In genomic region chr17:36989173-36989572, GRCh38 we compare ENCODE assay signal across 36 cellular contexts. TPM values are rescaled to one million over a fixed set of nuclear protein-coding genes. Genes with fewer than 3 reads are reported as not detected.
"Had no signal": no experiment of that assay in that cellular context is flagged by ENCODE, and none has a peak within 500 bp of the region (broad histone marks: within the 10 kb centered on the region; RNA-seq: fewer than 3 reads in every experiment).

No MANE protein-coding gene starts in this region.

- DNase-seq: activated CD4-positive, alpha-beta memory T cell treated with anti-CD3 and anti-CD28 coated beads, Interleukin-2, amount 10 ng/mL, durations not matched to agents 7 days and 5 days; activated CD4-positive, alpha-beta T cell treated with anti-CD3 and anti-CD28 coated beads for 1 hour; activated CD4-positive, alpha-beta T cell treated with anti-CD3 and anti-CD28 coated beads for 36 hours; activated CD4-positive, alpha-beta T cell treated with anti-CD3 and anti-CD28 coated beads for 48 hours; activated CD4-positive, alpha-beta T cell treated with anti-CD3 and anti-CD28 coated beads, Interleukin-2, amount 10 ng/mL, durations not matched to agents 7 days and 5 days; activated CD4-positive, alpha-beta T cell treated with anti-CD3 and anti-CD28 coated beads, Interleukin-2, amount 50 U/mL, for 48 hours; activated CD4-positive, CD25-positive, alpha-beta regulatory T cell; activated CD8-positive, alpha-beta memory T cell treated with anti-CD3 and anti-CD28 coated beads for 24 hours; activated CD8-positive, alpha-beta memory T cell treated with anti-CD3 and anti-CD28 coated beads, Interleukin-2, amount 10 ng/mL, durations not matched to agents 7 days and 5 days; activated CD8-positive, alpha-beta memory T cell treated with anti-CD3 and anti-CD28 coated beads, Interleukin-2, amount 50 U/mL, for 48 hours; activated CD8-positive, alpha-beta T cell treated with anti-CD3 and anti-CD28 coated beads, Interleukin-2, amount 10 ng/mL, durations not matched to agents 7 days and 5 days; activated effector memory CD4-positive, alpha-beta T cell treated with Interleukin-2 at 50 U/mL for 16 hours; activated gamma-delta T cell; activated naive CD4-positive, alpha-beta T cell treated with anti-CD3 and anti-CD28 coated beads, Interleukin-2, amount 10 ng/mL, durations not matched to agents 7 days and 5 days; activated naive CD4-positive, alpha-beta T cell treated with Interleukin-2 at 50 U/mL for 16 hours; activated naive CD8-positive, alpha-beta T cell treated with anti-CD3 and anti-CD28 coated beads, Interleukin-2, amount 10 ng/mL, durations not matched to agents 7 days and 5 days; activated naive CD8-positive, alpha-beta T cell treated with anti-CD3 and anti-CD28 coated beads, Interleukin-2, amount 50 U/mL, for 24 hours; activated T-cell treated with anti-CD3 and anti-CD28 coated beads, Interleukin-2, amount 50 U/mL, for 24 hours; activated T-cell treated with anti-CD3 and anti-CD28 coated beads, Interleukin-2, amount 50 U/mL, for 48 hours; amygdala; anterior cingulate cortex; caudate nucleus; cerebellar nuclear complex; T-helper 1 cell; T-helper 2 cell; T-helper 9 cell had no signal

- H3K4me1 Mint-ChIP-seq: activated CD4-positive, alpha-beta memory T cell treated with anti-CD3 and anti-CD28 coated beads, Interleukin-2, amount 10 ng/mL, durations not matched to agents 7 days and 5 days; activated CD4-positive, alpha-beta T cell treated with anti-CD3 and anti-CD28 coated beads for 36 hours; activated CD4-positive, alpha-beta T cell treated with anti-CD3 and anti-CD28 coated beads, Interleukin-2, amount 10 ng/mL, durations not matched to agents 7 days and 5 days; activated CD8-positive, alpha-beta memory T cell treated with anti-CD3 and anti-CD28 coated beads, Interleukin-2, amount 10 ng/mL, durations not matched to agents 7 days and 5 days; activated naive CD4-positive, alpha-beta T cell treated with anti-CD3 and anti-CD28 coated beads, Interleukin-2, amount 10 ng/mL, durations not matched to agents 7 days and 5 days; activated naive CD8-positive, alpha-beta T cell treated with anti-CD3 and anti-CD28 coated beads, Interleukin-2, amount 50 U/mL, for 24 hours had no signal

- H3K27me3 Mint-ChIP-seq: activated CD4-positive, alpha-beta memory T cell treated with anti-CD3 and anti-CD28 coated beads, Interleukin-2, amount 10 ng/mL, durations not matched to agents 7 days and 5 days; activated CD4-positive, alpha-beta T cell treated with anti-CD3 and anti-CD28 coated beads for 36 hours; activated CD4-positive, alpha-beta T cell treated with anti-CD3 and anti-CD28 coated beads, Interleukin-2, amount 10 ng/mL, durations not matched to agents 7 days and 5 days; activated CD8-positive, alpha-beta memory T cell treated with anti-CD3 and anti-CD28 coated beads, Interleukin-2, amount 10 ng/mL, durations not matched to agents 7 days and 5 days; activated naive CD4-positive, alpha-beta T cell treated with anti-CD3 and anti-CD28 coated beads, Interleukin-2, amount 10 ng/mL, durations not matched to agents 7 days and 5 days; activated naive CD4-positive, alpha-beta T cell treated with anti-CD3 and anti-CD28 coated beads, Interleukin-2, amount 50 U/mL, for 24 hours; activated naive CD8-positive, alpha-beta T cell; activated naive CD8-positive, alpha-beta T cell treated with anti-CD3 and anti-CD28 coated beads, Interleukin-2, amount 10 ng/mL, durations not matched to agents 7 days and 5 days; activated naive CD8-positive, alpha-beta T cell treated with anti-CD3 and anti-CD28 coated beads, Interleukin-2, amount 50 U/mL, for 24 hours; activated T-cell treated with anti-CD3 and anti-CD28 coated beads, Interleukin-2, amount 50 U/mL, for 24 hours; brain; central memory CD8-positive, alpha-beta T cell had no signal

- H3K4me3 Mint-ChIP-seq: activated CD4-positive, alpha-beta memory T cell treated with anti-CD3 and anti-CD28 coated beads, Interleukin-2, amount 10 ng/mL, durations not matched to agents 7 days and 5 days; activated CD4-positive, alpha-beta T cell treated with anti-CD3 and anti-CD28 coated beads for 36 hours; activated CD4-positive, alpha-beta T cell treated with anti-CD3 and anti-CD28 coated beads, Interleukin-2, amount 10 ng/mL, durations not matched to agents 7 days and 5 days; activated CD8-positive, alpha-beta memory T cell treated with anti-CD3 and anti-CD28 coated beads, Interleukin-2, amount 10 ng/mL, durations not matched to agents 7 days and 5 days; activated CD8-positive, alpha-beta T cell treated with anti-CD3 and anti-CD28 coated beads, Interleukin-2, amount 10 ng/mL, durations not matched to agents 7 days and 5 days; activated naive CD4-positive, alpha-beta T cell treated with anti-CD3 and anti-CD28 coated beads, Interleukin-2, amount 10 ng/mL, durations not matched to agents 7 days and 5 days; activated naive CD4-positive, alpha-beta T cell treated with anti-CD3 and anti-CD28 coated beads, Interleukin-2, amount 50 U/mL, for 24 hours; activated naive CD8-positive, alpha-beta T cell; activated naive CD8-positive, alpha-beta T cell treated with anti-CD3 and anti-CD28 coated beads, Interleukin-2, amount 10 ng/mL, durations not matched to agents 7 days and 5 days; activated naive CD8-positive, alpha-beta T cell treated with anti-CD3 and anti-CD28 coated beads, Interleukin-2, amount 50 U/mL, for 24 hours; activated T-cell treated with anti-CD3 and anti-CD28 coated beads, Interleukin-2, amount 50 U/mL, for 24 hours; brain; central memory CD8-positive, alpha-beta T cell; T-helper 1 cell treated with Interleukin-12 subunit alpha and Interleukin-12 subunit beta and Interleukin-4 antibody, amounts not matched to agents 30 μg/mL and 1 μg/mL, for 36 hours; T-helper 2 cell treated with Interferon-gamma antibody and Interleukin-4, amounts not matched to agents 5 μg/mL and 100 μg/mL, for 36 hours had no signal

- H3K9me3 Mint-ChIP-seq: activated CD4-positive, alpha-beta memory T cell treated with anti-CD3 and anti-CD28 coated beads, Interleukin-2, amount 10 ng/mL, durations not matched to agents 7 days and 5 days; activated CD4-positive, alpha-beta T cell treated with anti-CD3 and anti-CD28 coated beads, Interleukin-2, amount 10 ng/mL, durations not matched to agents 7 days and 5 days; activated naive CD4-positive, alpha-beta T cell treated with anti-CD3 and anti-CD28 coated beads, Interleukin-2, amount 10 ng/mL, durations not matched to agents 7 days and 5 days; activated naive CD4-positive, alpha-beta T cell treated with anti-CD3 and anti-CD28 coated beads, Interleukin-2, amount 50 U/mL, for 24 hours; activated naive CD8-positive, alpha-beta T cell treated with anti-CD3 and anti-CD28 coated beads, Interleukin-2, amount 10 ng/mL, durations not matched to agents 7 days and 5 days; activated naive CD8-positive, alpha-beta T cell treated with anti-CD3 and anti-CD28 coated beads, Interleukin-2, amount 50 U/mL, for 24 hours; activated T-cell treated with anti-CD3 and anti-CD28 coated beads, Interleukin-2, amount 50 U/mL, for 24 hours; activated T-helper 2 cell treated with anti-CD3 and anti-CD28 coated beads, Interferon-gamma antibody, Interleukin-2, Interleukin-4, amounts not matched to agents 10 μg/mL and 5 μg/mL and 100 μg/mL, durations not matched to agents 14 hours and 24 hours and 36 hours; brain; central memory CD8-positive, alpha-beta T cell; T-helper 1 cell treated with Interleukin-12 subunit alpha and Interleukin-12 subunit beta and Interleukin-4 antibody, amounts not matched to agents 30 μg/mL and 1 μg/mL, for 36 hours; T-helper 2 cell treated with Interferon-gamma antibody and Interleukin-4, amounts not matched to agents 5 μg/mL and 100 μg/mL, for 36 hours had no signal

- H3K27ac Mint-ChIP-seq: activated CD4-positive, alpha-beta memory T cell treated with anti-CD3 and anti-CD28 coated beads, Interleukin-2, amount 10 ng/mL, durations not matched to agents 7 days and 5 days; activated CD4-positive, alpha-beta T cell treated with anti-CD3 and anti-CD28 coated beads for 36 hours; activated CD4-positive, alpha-beta T cell treated with anti-CD3 and anti-CD28 coated beads, Interleukin-2, amount 10 ng/mL, durations not matched to agents 7 days and 5 days; activated CD8-positive, alpha-beta memory T cell treated with anti-CD3 and anti-CD28 coated beads, Interleukin-2, amount 10 ng/mL, durations not matched to agents 7 days and 5 days; activated CD8-positive, alpha-beta T cell treated with anti-CD3 and anti-CD28 coated beads, Interleukin-2, amount 10 ng/mL, durations not matched to agents 7 days and 5 days; activated naive CD4-positive, alpha-beta T cell treated with anti-CD3 and anti-CD28 coated beads, Interleukin-2, amount 10 ng/mL, durations not matched to agents 7 days and 5 days; activated naive CD4-positive, alpha-beta T cell treated with anti-CD3 and anti-CD28 coated beads, Interleukin-2, amount 50 U/mL, for 24 hours; activated naive CD8-positive, alpha-beta T cell; activated naive CD8-positive, alpha-beta T cell treated with anti-CD3 and anti-CD28 coated beads, Interleukin-2, amount 10 ng/mL, durations not matched to agents 7 days and 5 days; activated naive CD8-positive, alpha-beta T cell treated with anti-CD3 and anti-CD28 coated beads, Interleukin-2, amount 50 U/mL, for 24 hours; activated T-cell treated with anti-CD3 and anti-CD28 coated beads, Interleukin-2, amount 50 U/mL, for 24 hours; activated T-helper 2 cell treated with anti-CD3 and anti-CD28 coated beads, Interferon-gamma antibody, Interleukin-2, Interleukin-4, amounts not matched to agents 10 μg/mL and 5 μg/mL and 100 μg/mL, durations not matched to agents 14 hours and 24 hours and 36 hours; brain; T-helper 1 cell treated with Interleukin-12 subunit alpha and Interleukin-12 subunit beta and Interleukin-4 antibody, amounts not matched to agents 30 μg/mL and 1 μg/mL, for 36 hours; T-helper 2 cell treated with Interferon-gamma antibody and Interleukin-4, amounts not matched to agents 5 μg/mL and 100 μg/mL, for 36 hours had no signal

- ATAC-seq: activated CD4-positive, alpha-beta T cell treated with anti-CD3 and anti-CD28 coated beads for 36 hours; activated CD4-positive, CD25-positive, alpha-beta regulatory T cell treated with anti-CD3 and anti-CD28 coated beads, Interleukin-2, amount 50 U/mL, for 24 hours; activated CD8-positive, alpha-beta memory T cell treated with anti-CD3 and anti-CD28 coated beads, Interleukin-2, amount 10 ng/mL, durations not matched to agents 7 days and 5 days; activated CD8-positive, alpha-beta T cell treated with anti-CD3 and anti-CD28 coated beads, Interleukin-2, amount 10 ng/mL, durations not matched to agents 7 days and 5 days; activated naive CD8-positive, alpha-beta T cell treated with anti-CD3 and anti-CD28 coated beads, Interleukin-2, amount 50 U/mL, for 24 hours had no signal

RNA-seq across cellular contexts. Expression of gene LHX1, which starts 51.9 kb away (rescaled TPM):
- total RNA-seq: activated CD4-positive, alpha-beta T cell treated with anti-CD3 and anti-CD28 coated beads for 36 hours; activated CD4-positive, alpha-beta T cell treated with anti-CD3 and anti-CD28 coated beads, Interleukin-2, amount 10 ng/mL, durations not matched to agents 7 days and 5 days; activated CD8-positive, alpha-beta T cell treated with anti-CD3 and anti-CD28 coated beads, Interleukin-2, amount 10 ng/mL, durations not matched to agents 7 days and 5 days; activated naive CD8-positive, alpha-beta T cell treated with anti-CD3 and anti-CD28 coated beads, Interleukin-2, amount 10 ng/mL, durations not matched to agents 7 days and 5 days; ascending aorta; bronchial epithelial cell had no signal
